In genomic region chr10:131174651-131175540, GRCh38 we compare ENCODE assay signal across 17 cellular contexts.
"Had no signal": no experiment of that assay in that cellular context is flagged by ENCODE, and none has a peak within 500 bp of the region (broad histone marks: within the 10 kb centered on the region; RNA-seq: fewer than 3 reads in every experiment).

No MANE protein-coding gene starts in this region.

- H3K36me3 ChIP-seq: ascending aorta, colonic mucosa, gastrocnemius medialis, neutrophil, transverse colon had no signal

- ATAC-seq: activated CD4-positive, alpha-beta T cell treated with anti-CD3 and anti-CD28 coated beads for 36 hours; activated T-helper 17 cell treated with anti-CD3 and anti-CD28 coated beads, Interleukin-2, amount 50 U/mL, for 72 hours; gastrocnemius medialis; left ventricle myocardium superior; naive thymus-derived CD8-positive, alpha-beta T cell; stimulated activated naive CD8-positive, alpha-beta T cell treated with anti-CD3 and anti-CD28 coated beads, Interleukin-15, Interleukin-2, amounts not matched to agents 100 U/mL and 50 U/mL, for 24 hours had no signal

- H3K27ac ChIP-seq: ascending aorta, colonic mucosa, gastrocnemius medialis, neutrophil, transverse colon had no signal

- H3K27me3 Mint-ChIP-seq: activated CD4-positive, alpha-beta T cell treated with anti-CD3 and anti-CD28 coated beads for 36 hours; activated naive CD4-positive, alpha-beta T cell treated with anti-CD3 and anti-CD28 coated beads, Interleukin-2, amount 10 ng/mL, durations not matched to agents 7 days and 5 days; central memory CD8-positive, alpha-beta T cell; memory B cell had no signal

- FAIRE-seq: TTC549 had no signal

- DNase-seq: activated CD4-positive, alpha-beta T cell treated with anti-CD3 and anti-CD28 coated beads for 36 hours; activated CD4-positive, alpha-beta T cell treated with anti-CD3 and anti-CD28 coated beads, Interleukin-2, amount 50 U/mL, for 48 hours; activated naive CD4-positive, alpha-beta T cell treated with anti-CD3 and anti-CD28 coated beads, Interleukin-2, amount 10 ng/mL, durations not matched to agents 7 days and 5 days; activated T-cell treated with anti-CD3 and anti-CD28 coated beads, Interleukin-2, amount 50 U/mL, for 1 hour; colonic mucosa; gastrocnemius medialis; left ventricle myocardium superior; stimulated activated naive CD8-positive, alpha-beta T cell treated with anti-CD3 and anti-CD28 coated beads, Interleukin-15, Interleukin-2, amounts not matched to agents 100 U/mL and 50 U/mL, for 24 hours; transverse colon had no signal

- H3K9me3 ChIP-seq: ascending aorta, colonic mucosa, gastrocnemius medialis, neutrophil, transverse colon had no signal

- H3K27ac Mint-ChIP-seq: activated CD4-positive, alpha-beta T cell treated with anti-CD3 and anti-CD28 coated beads for 36 hours; activated naive CD4-positive, alpha-beta T cell treated with anti-CD3 and anti-CD28 coated beads, Interleukin-2, amount 10 ng/mL, durations not matched to agents 7 days and 5 days; activated T-helper 17 cell treated with anti-CD3 and anti-CD28 coated beads, Interleukin-2, amount 50 U/mL, for 72 hours; memory B cell; naive thymus-derived CD8-positive, alpha-beta T cell; T-helper 2 cell treated with Interferon-gamma antibody and Interleukin-4, amounts not matched to agents 5 μg/mL and 100 μg/mL, for 36 hours had no signal

- H3K4me3 ChIP-seq: ascending aorta, colonic mucosa, gastrocnemius medialis, transverse colon had no signal

- H3K4me1 Mint-ChIP-seq: activated CD4-positive, alpha-beta T cell treated with anti-CD3 and anti-CD28 coated beads for 36 hours; activated naive CD4-positive, alpha-beta T cell treated with anti-CD3 and anti-CD28 coated beads, Interleukin-2, amount 10 ng/mL, durations not matched to agents 7 days and 5 days; activated T-helper 17 cell treated with anti-CD3 and anti-CD28 coated beads, Interleukin-2, amount 50 U/mL, for 72 hours; central memory CD8-positive, alpha-beta T cell; memory B cell; naive thymus-derived CD8-positive, alpha-beta T cell had no signal

- H3K36me3 Mint-ChIP-seq: activated naive CD4-positive, alpha-beta T cell treated with anti-CD3 and anti-CD28 coated beads, Interleukin-2, amount 10 ng/mL, durations not matched to agents 7 days and 5 days; memory B cell; naive thymus-derived CD8-positive, alpha-beta T cell had no signal

- H3K4me1 ChIP-seq: ascending aorta, colonic mucosa, gastrocnemius medialis, transverse colon had no signal

- H3K4me3 Mint-ChIP-seq: activated CD4-positive, alpha-beta T cell treated with anti-CD3 and anti-CD28 coated beads for 36 hours; activated naive CD4-positive, alpha-beta T cell treated with anti-CD3 and anti-CD28 coated beads, Interleukin-2, amount 10 ng/mL, durations not matched to agents 7 days and 5 days; activated T-helper 17 cell treated with anti-CD3 and anti-CD28 coated beads, Interleukin-2, amount 50 U/mL, for 72 hours; central memory CD8-positive, alpha-beta T cell; memory B cell; naive thymus-derived CD8-positive, alpha-beta T cell; T-helper 2 cell treated with Interferon-gamma antibody and Interleukin-4, amounts not matched to agents 5 μg/mL and 100 μg/mL, for 36 hours had no signal
